In the genomic region with DNA sequence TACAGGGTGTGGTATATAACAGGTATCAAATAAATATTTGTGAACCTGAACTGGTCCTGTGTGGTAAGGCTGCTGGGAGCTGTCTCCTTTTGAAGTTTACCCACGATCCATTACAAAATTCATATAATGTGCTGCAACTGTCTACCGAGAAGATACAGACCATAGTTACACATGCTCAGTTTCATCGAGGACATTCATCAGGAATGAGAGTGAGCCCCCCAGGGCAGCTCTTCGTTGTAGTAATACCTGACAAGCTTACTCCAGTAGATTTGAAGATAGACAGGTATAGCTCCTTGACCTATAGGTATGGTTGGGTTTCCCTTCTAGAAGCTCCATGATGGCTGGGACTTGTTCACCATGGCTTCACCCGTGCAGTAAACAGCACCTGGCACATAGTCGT, we compare ENCODE assay signal across 14 cellular contexts. TPM values are rescaled to one million over a fixed set of nuclear protein-coding genes. Genes with fewer than 3 reads are reported as not detected.
DNase-seq lines count a peak whose midpoint lies in the region; ATAC-seq and TF ChIP-seq lines count a peak whose summit lies in the region.
"Had no signal": no experiment of that assay in that cellular context is flagged by ENCODE, and none has a peak within 500 bp of the region (broad histone marks: within the 10 kb centered on the region; RNA-seq: fewer than 3 reads in every experiment).

No MANE protein-coding gene starts in this region.

- peaks cover 49% of the 10 kb centered on the region for H3K4me1 Mint-ChIP-seq in activated T-cell treated with anti-CD3 and anti-CD28 coated beads, Interleukin-2, amount 50 U/mL, for 4 hours (ENCODE audit: low read depth)
- H3K4me1 Mint-ChIP-seq in activated CD8-positive, alpha-beta T cell treated with anti-CD3 and anti-CD28 coated beads for 36 hours (ENCODE audit: low read depth) = peaks cover 48% of the 10 kb centered on the region

- H3K27me3 ChIP-seq in hepatocyte (no peaks in the 10 kb centered on the region), thoracic aorta (replicated peaks; ENCODE audit: insufficient read depth) (no peaks in the 10 kb centered on the region), prostate gland (replicated peaks; ENCODE audit: insufficient read depth) (no peaks in the 10 kb centered on the region)

- POLR2A ChIA-PET in activated CD8-positive, alpha-beta T cell treated with anti-CD3 and anti-CD28 coated beads for 36 hours (lab: Charles Lee) = interaction anchor here (0.8 to 2.3 kb wide), 4 partner anchors 9 to 308 kb away, joined by 3 to 17 read pairs (median 3); no protein-coding TSS in a partner anchor

- no peak for TF ChIP-seq CTCF in activated CD8-positive, alpha-beta T cell treated with anti-CD3 and anti-CD28 coated beads for 36 hours (IDR thresholded peaks at IDR 0.05)
- TF ChIP-seq CTCF in hepatocyte (IDR thresholded peaks at IDR 0.05; ENCODE audit: poor library complexity) = no peak
- no peak for TF ChIP-seq CTCF in thoracic aorta (IDR thresholded peaks at IDR 0.05)
- TF ChIP-seq CTCF in prostate gland (IDR thresholded peaks at IDR 0.05) = no peak

- TF ChIP-seq POLR2A in prostate gland (IDR thresholded peaks at IDR 0.05) = no peak

- intact Hi-C loops in activated CD8-positive, alpha-beta T cell treated with anti-CD3 and anti-CD28 coated beads for 36 hours (cut with micrococcal nuclease) = loop anchor here (1.0 kb wide), 2 partner anchors 9 to 47 kb away; no protein-coding TSS in a partner anchor
- intact Hi-C loops in prostate gland (cut with DNase I) = no loop called here

- peak overlapping the region; percentile 66 for H3K4me3 Mint-ChIP-seq in activated T-cell treated with anti-CD3 and anti-CD28 coated beads, Interleukin-2, amount 50 U/mL, for 4 hours
- peak overlapping the region; percentile 54 for H3K4me3 Mint-ChIP-seq in activated CD8-positive, alpha-beta T cell treated with anti-CD3 and anti-CD28 coated beads for 36 hours
- H3K4me3 Mint-ChIP-seq: nephron had no signal

- H3K27ac ChIP-seq in hepatocyte = peak overlapping the region; percentile 59
- peak overlapping the region; percentile 79 to 89 for H3K27ac ChIP-seq in thoracic aorta
- no peak overlapping the region for H3K27ac ChIP-seq in prostate gland

- no peaks in the 10 kb centered on the region for H4K20me1 ChIP-seq in hepatocyte (ENCODE audit: insufficient read depth, poor library complexity, severe bottlenecking)

- no peaks in the 10 kb centered on the region for H3K9me3 Mint-ChIP-seq in activated T-cell treated with anti-CD3 and anti-CD28 coated beads, Interleukin-2, amount 50 U/mL, for 4 hours
- H3K9me3 Mint-ChIP-seq in activated CD8-positive, alpha-beta T cell treated with anti-CD3 and anti-CD28 coated beads for 36 hours = peaks cover 3% of the 10 kb centered on the region
- H3K9me3 Mint-ChIP-seq: nephron had no signal

- H3K9me3 ChIP-seq in hepatocyte (ENCODE audit: low read depth) (no peaks in the 10 kb centered on the region), thoracic aorta (no peaks in the 10 kb centered on the region), prostate gland (no peaks in the 10 kb centered on the region)

- 81% methylated on average over 6 of the region's 6 CpGs for WGBS in hepatocyte (ENCODE audit: low lambda C conversion rate, missing lambda C conversion rate)
- WGBS in prostate gland = 90% methylated on average over 6 of the region's 6 CpGs

- peaks cover 21% of the 10 kb centered on the region for H3K36me3 Mint-ChIP-seq in activated T-cell treated with anti-CD3 and anti-CD28 coated beads, Interleukin-2, amount 50 U/mL, for 4 hours (ENCODE audit: insufficient read depth)
- peaks cover 22% of the 10 kb centered on the region for H3K36me3 Mint-ChIP-seq in activated CD8-positive, alpha-beta T cell treated with anti-CD3 and anti-CD28 coated beads for 36 hours (ENCODE audit: low read depth)

- H3K27me3 Mint-ChIP-seq in activated T-cell treated with anti-CD3 and anti-CD28 coated beads, Interleukin-2, amount 50 U/mL, for 4 hours (ENCODE audit: low read depth) = no peaks in the 10 kb centered on the region
- H3K27me3 Mint-ChIP-seq in activated CD8-positive, alpha-beta T cell treated with anti-CD3 and anti-CD28 coated beads for 36 hours = no peaks in the 10 kb centered on the region

- H3K4me1 ChIP-seq in hepatocyte (ENCODE audit: insufficient read depth) (no peaks in the 10 kb centered on the region), thoracic aorta (ENCODE audit: control insufficient read depth in 1 of 2, low read depth in 2 of 2) (peaks cover 39 to 48% of the 10 kb centered on the region in 2 donors), prostate gland (replicated peaks) (no peaks in the 10 kb centered on the region)

- peak overlapping the region; percentile 93 for H3K27ac Mint-ChIP-seq in activated CD8-positive, alpha-beta T cell treated with anti-CD3 and anti-CD28 coated beads for 36 hours
- H3K27ac Mint-ChIP-seq: nephron had no signal

- no peak for ATAC-seq in activated T-cell treated with anti-CD3 and anti-CD28 coated beads, Interleukin-2, amount 50 U/mL, for 4 hours
- no peak for ATAC-seq in activated CD8-positive, alpha-beta T cell treated with anti-CD3 and anti-CD28 coated beads for 36 hours
- ATAC-seq in thoracic aorta (ENCODE audit: insufficient number of reproducible peaks, low FRiP score, low read depth) (no peak), GM21367 (IDR thresholded peaks at IDR 0.05; ENCODE audit: unreplicated experiment) (no peak)
- ATAC-seq: PC-3 had no signal

- H2AFZ ChIP-seq in hepatocyte = no peak overlapping the region

- CTCF ChIA-PET in activated CD8-positive, alpha-beta T cell treated with anti-CD3 and anti-CD28 coated beads for 36 hours (lab: Charles Lee) = interaction anchor here (1.0 to 5.5 kb wide), 6 partner anchors 9 to 331 kb away, joined by 3 to 22 read pairs (median 4); no protein-coding TSS in a partner anchor

- H3K4me3 ChIP-seq in hepatocyte (no peak overlapping the region), thoracic aorta (no peak overlapping the region), prostate gland (no peak overlapping the region)

- no peaks in the 10 kb centered on the region for H3K9me2 ChIP-seq in hepatocyte (replicated peaks; ENCODE audit: insufficient read depth)

- H3K79me2 ChIP-seq in hepatocyte = no peaks in the 10 kb centered on the region

- DNase-seq in activated T-cell treated with anti-CD3 and anti-CD28 coated beads, Interleukin-2, amount 50 U/mL, for 4 hours = no peak
- DNase-seq in activated T-cell treated with anti-CD3 and anti-CD28 coated beads, Interleukin-2, amount 50 U/mL, for 1 hour = no peak
- DNase-seq in activated CD8-positive, alpha-beta T cell treated with anti-CD3 and anti-CD28 coated beads for 36 hours = no peak
- no peak for DNase-seq in hepatocyte (ENCODE audit: low spot score)
- DNase-seq in thoracic aorta (ENCODE audit: low spot score) = no peak
- DNase-seq in NCI-H2081 treated with DMSO at 0.1 percent for 48 hours (lab: John Stamatoyannopoulos, UW) = no peak
- DNase-seq in prostate gland (ENCODE audit: low spot score) = no peak
- DNase-seq: anterior cingulate cortex, DND-41, GM23248, PC-3, SW 1271 had no signal

- no peak overlapping the region for H3K4me2 ChIP-seq in hepatocyte

- H3K36me3 ChIP-seq in hepatocyte (replicated peaks; ENCODE audit: insufficient read depth, low read depth) = no peaks in the 10 kb centered on the region
- no peaks in the 10 kb centered on the region for H3K36me3 ChIP-seq in thoracic aorta
- H3K36me3 ChIP-seq in prostate gland = no peaks in the 10 kb centered on the region

RNA-seq across cellular contexts. Expression of gene ARMC2, which starts 25.7 kb away (rescaled TPM):
- total RNA-seq in activated T-cell treated with anti-CD3 and anti-CD28 coated beads, Interleukin-2, amount 50 U/mL, for 4 hours = 1 to 10 TPM; 2.2 to 2.8 (median 2.3) TPM
- 1 to 10 TPM; 2.7 to 4.6 TPM for total RNA-seq in activated CD8-positive, alpha-beta T cell treated with anti-CD3 and anti-CD28 coated beads for 36 hours
- total RNA-seq in hepatocyte (1.8 and 2.8 TPM in 2 replicates), thoracic aorta (10 to 100 TPM; 11.5 to 22.5 TPM), prostate gland (1 to 10 TPM; 2.0 to 8.4 TPM)
- polyA plus RNA-seq in hepatocyte = 4.8 and 6.7 TPM in 2 replicates

Comparison
In these comparisons a context has a peak if more than half of its experiments do, and no peak if none do; other contexts are left out.
1. H3K27ac ChIP-seq: peak in hepatocyte (single experiment) and thoracic aorta (2 of 2); none in prostate gland (0 of 2).